ENCODE assay signal across 11 cellular contexts in genomic region chr21:35324372-35325220, GRCh38.
A peak's percentile ranks its signal among the peaks of the same experiment; 100 is the strongest.
DNase-seq lines count a peak whose midpoint lies in the region; ATAC-seq lines count a peak whose summit lies in the region.
"Had no signal": no experiment of that assay in that cellular context is flagged by ENCODE, and none has a peak within 500 bp of the region (broad histone marks: within the 10 kb centered on the region; RNA-seq: fewer than 3 reads in every experiment).

No MANE protein-coding gene starts in this region.

- ATAC-seq in left ventricle myocardium superior (peak; percentile 58), HG02870 (IDR thresholded peaks at IDR 0.05; ENCODE audit: unreplicated experiment) (no peak)

- H3K9me3 Mint-ChIP-seq in activated T-helper 2 cell treated with anti-CD3 and anti-CD28 coated beads, Interferon-gamma antibody, Interleukin-2, Interleukin-4, amounts not matched to agents 10 μg/mL and 5 μg/mL and 100 μg/mL, durations not matched to agents 14 hours and 24 hours and 36 hours = no peaks in the 10 kb centered on the region
- H3K9me3 Mint-ChIP-seq in activated naive CD4-positive, alpha-beta T cell treated with anti-CD3 and anti-CD28 coated beads, Interleukin-2, amount 10 ng/mL, durations not matched to agents 7 days and 5 days = no peaks in the 10 kb centered on the region
- H3K9me3 Mint-ChIP-seq in activated naive CD4-positive, alpha-beta T cell treated with anti-CD3 and anti-CD28 coated beads for 36 hours = no peaks in the 10 kb centered on the region

- intact Hi-C loops in activated T-helper 2 cell treated with anti-CD3 and anti-CD28 coated beads, Interferon-gamma antibody, Interleukin-2, Interleukin-4, amounts not matched to agents 10 μg/mL and 5 μg/mL and 100 μg/mL, durations not matched to agents 14 hours and 24 hours and 36 hours (cut with micrococcal nuclease) = loop anchor here (5.0 kb wide), 1 partner anchor 227 kb away; no protein-coding TSS in a partner anchor
- intact Hi-C loops in left ventricle myocardium superior (cut with micrococcal nuclease) = no loop called here
- intact Hi-C loops in activated naive CD4-positive, alpha-beta T cell treated with anti-CD3 and anti-CD28 coated beads for 36 hours (cut with micrococcal nuclease) = no loop called here

- CTCF ChIA-PET in activated naive CD4-positive, alpha-beta T cell treated with anti-CD3 and anti-CD28 coated beads, Interleukin-2, amount 10 ng/mL, durations not matched to agents 7 days and 5 days (lab: Charles Lee) = no interaction called here
- CTCF ChIA-PET in activated naive CD4-positive, alpha-beta T cell treated with anti-CD3 and anti-CD28 coated beads for 36 hours (lab: Charles Lee) = no interaction called here

- H3K27me3 Mint-ChIP-seq in activated T-helper 2 cell treated with anti-CD3 and anti-CD28 coated beads, Interferon-gamma antibody, Interleukin-2, Interleukin-4, amounts not matched to agents 10 μg/mL and 5 μg/mL and 100 μg/mL, durations not matched to agents 14 hours and 24 hours and 36 hours (ENCODE audit: low read depth) = no peaks in the 10 kb centered on the region
- H3K27me3 Mint-ChIP-seq in activated naive CD4-positive, alpha-beta T cell treated with anti-CD3 and anti-CD28 coated beads, Interleukin-2, amount 10 ng/mL, durations not matched to agents 7 days and 5 days = peaks cover 5% of the 10 kb centered on the region
- H3K27me3 Mint-ChIP-seq in activated naive CD4-positive, alpha-beta T cell treated with anti-CD3 and anti-CD28 coated beads for 36 hours (ENCODE audit: low read depth) = no peaks in the 10 kb centered on the region

- H3K27ac Mint-ChIP-seq in activated T-helper 2 cell treated with anti-CD3 and anti-CD28 coated beads, Interferon-gamma antibody, Interleukin-2, Interleukin-4, amounts not matched to agents 10 μg/mL and 5 μg/mL and 100 μg/mL, durations not matched to agents 14 hours and 24 hours and 36 hours = peak overlapping the region; percentile 79
- no peak overlapping the region for H3K27ac Mint-ChIP-seq in activated naive CD4-positive, alpha-beta T cell treated with anti-CD3 and anti-CD28 coated beads, Interleukin-2, amount 10 ng/mL, durations not matched to agents 7 days and 5 days
- H3K27ac Mint-ChIP-seq in activated naive CD4-positive, alpha-beta T cell treated with anti-CD3 and anti-CD28 coated beads for 36 hours = no peak overlapping the region

- peak overlapping the region in 18 of 21 experiments; percentile 14 to 76 (median 63) for H3K27ac ChIP-seq in skin epidermis
- H3K27ac ChIP-seq: epithelial cell of prostate had no signal

- H3K4me1 Mint-ChIP-seq in activated T-helper 2 cell treated with anti-CD3 and anti-CD28 coated beads, Interferon-gamma antibody, Interleukin-2, Interleukin-4, amounts not matched to agents 10 μg/mL and 5 μg/mL and 100 μg/mL, durations not matched to agents 14 hours and 24 hours and 36 hours (ENCODE audit: low read depth) = peaks cover 42% of the 10 kb centered on the region
- H3K4me1 Mint-ChIP-seq in activated naive CD4-positive, alpha-beta T cell treated with anti-CD3 and anti-CD28 coated beads, Interleukin-2, amount 10 ng/mL, durations not matched to agents 7 days and 5 days = no peaks in the 10 kb centered on the region
- peaks cover 7% of the 10 kb centered on the region for H3K4me1 Mint-ChIP-seq in activated naive CD4-positive, alpha-beta T cell treated with anti-CD3 and anti-CD28 coated beads for 36 hours (ENCODE audit: low read depth)

- DNase-seq in H4 (ENCODE audit: low spot score) = peak; percentile 80
- DNase-seq in activated T-helper 2 cell treated with anti-CD3 and anti-CD28 coated beads, Interferon-gamma antibody, Interleukin-2, Interleukin-4, amounts not matched to agents 10 μg/mL and 5 μg/mL and 100 μg/mL, durations not matched to agents 14 hours and 24 hours and 36 hours (ENCODE audit: low spot score) = no peak
- DNase-seq in left ventricle myocardium superior = peak; percentile 44
- no peak for DNase-seq in activated naive CD4-positive, alpha-beta T cell treated with anti-CD3 and anti-CD28 coated beads, Interleukin-2, amount 10 ng/mL, durations not matched to agents 7 days and 5 days
- no peak for DNase-seq in NCI-H146 treated with DMSO at 0.1 percent for 48 hours (lab: John Stamatoyannopoulos, UW; ENCODE audit: unreplicated experiment)
- DNase-seq in activated naive CD4-positive, alpha-beta T cell treated with anti-CD3 and anti-CD28 coated beads for 36 hours = no peak
- DNase-seq: activated T-cell treated with anti-CD3 and anti-CD28 coated beads, Interleukin-2, amount 50 U/mL, for 1 hour; NCI-H1417 treated with DMSO at 0.1 percent for 48 hours had no signal

- H3K4me3 ChIP-seq in skin epidermis = no peak overlapping the region

- no peaks in the 10 kb centered on the region for H3K36me3 Mint-ChIP-seq in activated T-helper 2 cell treated with anti-CD3 and anti-CD28 coated beads, Interferon-gamma antibody, Interleukin-2, Interleukin-4, amounts not matched to agents 10 μg/mL and 5 μg/mL and 100 μg/mL, durations not matched to agents 14 hours and 24 hours and 36 hours (ENCODE audit: low read depth)
- H3K36me3 Mint-ChIP-seq in activated naive CD4-positive, alpha-beta T cell treated with anti-CD3 and anti-CD28 coated beads, Interleukin-2, amount 10 ng/mL, durations not matched to agents 7 days and 5 days = no peaks in the 10 kb centered on the region
- H3K36me3 Mint-ChIP-seq in activated naive CD4-positive, alpha-beta T cell treated with anti-CD3 and anti-CD28 coated beads for 36 hours (ENCODE audit: low read depth) = no peaks in the 10 kb centered on the region

- H3K4me3 Mint-ChIP-seq in activated T-helper 2 cell treated with anti-CD3 and anti-CD28 coated beads, Interferon-gamma antibody, Interleukin-2, Interleukin-4, amounts not matched to agents 10 μg/mL and 5 μg/mL and 100 μg/mL, durations not matched to agents 14 hours and 24 hours and 36 hours (ENCODE audit: low read depth) = no peak overlapping the region
- no peak overlapping the region for H3K4me3 Mint-ChIP-seq in activated naive CD4-positive, alpha-beta T cell treated with anti-CD3 and anti-CD28 coated beads, Interleukin-2, amount 10 ng/mL, durations not matched to agents 7 days and 5 days
- H3K4me3 Mint-ChIP-seq in activated naive CD4-positive, alpha-beta T cell treated with anti-CD3 and anti-CD28 coated beads for 36 hours = no peak overlapping the region

Comparison
In these comparisons a context has a peak if more than half of its experiments do, and no peak if none do; other contexts are left out.
1. DNase-seq: peak in H4 (single experiment) and left ventricle myocardium superior (single experiment); none in activated T-helper 2 cell treated with anti-CD3 and anti-CD28 coated beads, Interferon-gamma antibody, Interleukin-2, Interleukin-4, amounts not matched to agents 10 μg/mL and 5 μg/mL and 100 μg/mL, durations not matched to agents 14 hours and 24 hours and 36 hours (single experiment), activated naive CD4-positive, alpha-beta T cell treated with anti-CD3 and anti-CD28 coated beads, Interleukin-2, amount 10 ng/mL, durations not matched to agents 7 days and 5 days (single experiment), NCI-H146 treated with DMSO at 0.1 percent for 48 hours (single experiment) and activated naive CD4-positive, alpha-beta T cell treated with anti-CD3 and anti-CD28 coated beads for 36 hours (single experiment).